ENCODE assay signal across 9 cellular contexts in the genomic region with DNA sequence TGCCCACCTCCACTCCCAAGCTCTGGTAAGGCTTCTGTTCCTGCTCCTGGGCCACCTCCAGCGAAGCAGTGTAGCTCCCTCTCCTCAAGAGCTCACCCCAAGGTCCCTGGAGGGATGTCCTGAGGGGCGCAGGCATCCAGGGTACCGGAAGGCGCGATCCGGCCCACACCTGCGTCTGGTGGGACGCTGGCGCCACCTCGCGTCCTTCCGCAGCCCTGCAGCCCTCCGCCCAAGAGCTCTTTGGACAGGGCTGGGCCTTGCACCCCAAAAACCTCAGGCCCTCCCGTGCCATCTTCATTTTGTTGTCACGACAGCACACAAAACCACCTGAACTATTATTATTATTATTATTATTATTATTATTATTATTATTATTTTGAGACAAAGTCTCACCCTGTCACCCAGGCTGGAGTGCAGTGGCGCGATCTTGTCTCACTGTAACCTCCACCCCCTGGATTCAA.
DNase-seq lines count a peak whose midpoint lies in the region; ATAC-seq lines count a peak whose summit lies in the region.
"Had no signal": no experiment of that assay in that cellular context is flagged by ENCODE, and none has a peak within 500 bp of the region (broad histone marks: within the 10 kb centered on the region; RNA-seq: fewer than 3 reads in every experiment).

No MANE protein-coding gene starts in this region.

- DNase-seq in DMS 273 (lab: John Stamatoyannopoulos, UW; ENCODE audit: unreplicated experiment) (peak; percentile 78), DMS 273 treated with DMSO at 0.1 percent for 48 hours (lab: John Stamatoyannopoulos, UW) (no peak), HuH-7 (ENCODE audit: low spot score) (peak; percentile 58), germinal center (ENCODE audit: low spot score) (peak; percentile 72), HPDE6-E6E7 (ENCODE audit: extremely low spot score) (no peak)
- peak; percentile 18 to 38 (median 19) for DNase-seq in activated CD8-positive, alpha-beta memory T cell treated with anti-CD3 and anti-CD28 coated beads for 48 hours (ENCODE audit: low read depth in 2 of 3, low spot score in 2 of 3)
- DNase-seq in stimulated activated CD8-positive, alpha-beta memory T cell treated with anti-CD3 and anti-CD28 coated beads, Interleukin-15, amount 100 ng/mL, for 24 hours (ENCODE audit: low read depth), result peak; percentile 17

- ATAC-seq in GM19397 (IDR thresholded peaks at IDR 0.05; ENCODE audit: unreplicated experiment), result no peak
- ATAC-seq: T-helper 17 cell had no signal

Comparison
In these comparisons a context has a peak if more than half of its experiments do, and no peak if none do; other contexts are left out.
1. DNase-seq: peak in DMS 273 (single experiment), HuH-7 (single experiment), activated CD8-positive, alpha-beta memory T cell treated with anti-CD3 and anti-CD28 coated beads for 48 hours (3 of 3), germinal center (single experiment) and stimulated activated CD8-positive, alpha-beta memory T cell treated with anti-CD3 and anti-CD28 coated beads, Interleukin-15, amount 100 ng/mL, for 24 hours (single experiment); none in DMS 273 treated with DMSO at 0.1 percent for 48 hours (single experiment) and HPDE6-E6E7 (single experiment).